8 cellular contexts compared by ENCODE assay signal in genomic region chr2:26179446-26179907, GRCh38. TPM values are rescaled to one million over a fixed set of nuclear protein-coding genes. Genes with fewer than 3 reads are reported as not detected.
DNase-seq lines count a peak whose midpoint lies in the region; ATAC-seq, FAIRE-seq and TF ChIP-seq lines count a peak whose summit lies in the region.

No MANE protein-coding gene starts in this region.

- TF ChIP-seq POLR2A in endothelial cell of umbilical vein (IDR thresholded peaks at IDR 0.05; ENCODE audit: low read depth, low read length) = no peak
- no peak for TF ChIP-seq POLR2A in gastroesophageal sphincter (IDR thresholded peaks at IDR 0.05)

- WGBS in gastroesophageal sphincter (ENCODE audit: low coverage in 1 of 2), 2 donors = 20 to 40% methylated on average over 1 to 3 of the region's 12 CpGs

- no peak overlapping the region for H3K27ac Mint-ChIP-seq in CD14-positive monocyte
- peak overlapping the region; percentile 54 for H3K27ac Mint-ChIP-seq in nephron progenitor cell

- H3K4me3 ChIP-seq in endothelial cell of umbilical vein (replicated peaks in 1 of 3; ENCODE audit: insufficient read depth in 1 of 3, low read depth in 1 of 3, low read length in 3 of 3) (no peak overlapping the region), gastroesophageal sphincter (peak overlapping the region in 1 of 2 donors; percentile 62)

- H3K9me3 Mint-ChIP-seq in CD14-positive monocyte = peaks cover 0 to 4% (median 2%) of the 10 kb centered on the region in 7 donors
- H3K9me3 Mint-ChIP-seq in nephron progenitor cell = no peaks in the 10 kb centered on the region

- H3K9me3 ChIP-seq in endothelial cell of umbilical vein (replicated peaks; ENCODE audit: control insufficient read depth, insufficient read depth, low read length) (no peaks in the 10 kb centered on the region), gastroesophageal sphincter (no peaks in the 10 kb centered on the region)

- no peak overlapping the region for H3K27ac ChIP-seq in endothelial cell of umbilical vein (ENCODE audit: insufficient read depth, low read depth, low read length)
- no peak overlapping the region for H3K27ac ChIP-seq in gastroesophageal sphincter

- no TSS peak for BruUV-seq in endothelial cell of umbilical vein (replicated peaks; lab: Mats Ljungman, UMichigan)

- no peak overlapping the region for H3K9ac ChIP-seq in endothelial cell of umbilical vein (replicated peaks; ENCODE audit: extremely low read depth, insufficient read depth, low read length)

- H3K27me3 Mint-ChIP-seq in CD14-positive monocyte (ENCODE audit: low read depth in 3 of 3) (peaks cover 39 to 68% (median 47%) of the 10 kb centered on the region in 3 donors), nephron progenitor cell (ENCODE audit: low read depth, poor library complexity) (peaks cover 36% of the 10 kb centered on the region)

- peak overlapping the region; percentile 59 to 84 for H3K4me3 Mint-ChIP-seq in CD14-positive monocyte
- peak overlapping the region; percentile 66 for H3K4me3 Mint-ChIP-seq in nephron progenitor cell

- H3K27me3 ChIP-seq in endothelial cell of umbilical vein (ENCODE audit: control insufficient read depth in 2 of 2, insufficient read depth in 2 of 2, low read length in 2 of 2) (peaks cover 2 to 4% of the 10 kb centered on the region in 2 experiments), gastroesophageal sphincter (peaks cover 29% of the 10 kb centered on the region)

- H3K36me3 Mint-ChIP-seq in CD14-positive monocyte (peaks cover 0 to 15% of the 10 kb centered on the region in 2 donors), nephron progenitor cell (ENCODE audit: low read depth) (peaks cover 31% of the 10 kb centered on the region)

- no peak for TF ChIP-seq EP300 in gastroesophageal sphincter (IDR thresholded peaks at IDR 0.05)

- CTCF ChIA-PET in endothelial cell of umbilical vein (lab: Charles Lee) = interaction anchor here (0.8 kb wide), 1 partner anchor 9 kb away, joined by 3 read pairs; no protein-coding TSS in a partner anchor

- peak overlapping the region; percentile 67 for H3K4me2 ChIP-seq in endothelial cell of umbilical vein (ENCODE audit: insufficient read depth, low read length)

- FAIRE-seq in endothelial cell of umbilical vein (lab: Jason Lieb, UNC) = no peak

- no peaks in the 10 kb centered on the region for H3K79me2 ChIP-seq in endothelial cell of umbilical vein (ENCODE audit: control insufficient read depth, insufficient read depth, low read length)

- POLR2A ChIA-PET in endothelial cell of umbilical vein (lab: Charles Lee) = interaction anchor here (0.6 kb wide), 1 partner anchor 12 kb away, joined by 3 read pairs; no protein-coding TSS in a partner anchor

- H3K4me1 Mint-ChIP-seq in CD14-positive monocyte (peaks cover 20% of the 10 kb centered on the region), nephron progenitor cell (peaks cover 53% of the 10 kb centered on the region)

- H2AFZ ChIP-seq in endothelial cell of umbilical vein (ENCODE audit: low read depth, low read length) = peak overlapping the region; percentile 19

- peaks cover 7% of the 10 kb centered on the region for H3K4me1 ChIP-seq in endothelial cell of umbilical vein (ENCODE audit: control insufficient read depth, extremely low read depth, insufficient read depth, low read length)
- peaks cover 0 to 24% (median 7%) of the 10 kb centered on the region in 3 donors for H3K4me1 ChIP-seq in gastroesophageal sphincter

- H4K20me1 ChIP-seq in endothelial cell of umbilical vein (replicated peaks; ENCODE audit: control insufficient read depth, extremely low read depth, insufficient read depth, low read length) = no peaks in the 10 kb centered on the region

- no peak for ATAC-seq in gastroesophageal sphincter
- ATAC-seq in HG02610 (IDR thresholded peaks at IDR 0.05; ENCODE audit: unreplicated experiment) = no peak
- no peak for ATAC-seq in GM18861 (IDR thresholded peaks at IDR 0.05; ENCODE audit: unreplicated experiment)

- intact Hi-C loops in CD14-positive monocyte (cut with micrococcal nuclease) (no loop called here), endothelial cell of umbilical vein (cut with micrococcal nuclease) (no loop called here)

- no peaks in the 10 kb centered on the region for H3K9me1 ChIP-seq in endothelial cell of umbilical vein (replicated peaks; ENCODE audit: control insufficient read depth, extremely low read depth, insufficient read depth, low read length)

- peak; percentile 30 for DNase-seq in CD14-positive monocyte (ENCODE audit: low spot score)
- peak; percentile 73 for DNase-seq in NCI-H2227 (lab: John Stamatoyannopoulos, UW; ENCODE audit: unreplicated experiment)
- no peak for DNase-seq in endothelial cell of umbilical vein (ENCODE audit: low read depth, low spot score)
- DNase-seq in nephron progenitor cell = peak; percentile 46
- DNase-seq in GOT3 (lab: John Stamatoyannopoulos, UW) = no peak

- dilution Hi-C loops in endothelial cell of umbilical vein (cut with MboI; ENCODE audit: extremely low pct_ligation_motif_present, low sequenced_read_pairs) = no loop called here

- H3K36me3 ChIP-seq in endothelial cell of umbilical vein (ENCODE audit: control insufficient read depth in 2 of 2, extremely low read depth in 1 of 2, insufficient read depth in 2 of 2, low read length in 2 of 2) (no peaks in the 10 kb centered on the region), gastroesophageal sphincter (no peaks in the 10 kb centered on the region)

- TF ChIP-seq CTCF in CD14-positive monocyte (IDR thresholded peaks at IDR 0.05) (no peak), endothelial cell of umbilical vein (IDR thresholded peaks at IDR 0.05; ENCODE audit: extremely low read depth in 1 of 2, insufficient read depth in 1 of 2, low read depth in 1 of 2, low read length in 2 of 2) (no peak), nephron progenitor cell (IDR thresholded peaks at IDR 0.05) (no peak), gastroesophageal sphincter (IDR thresholded peaks at IDR 0.05) (no peak)

TF ChIP-seq in endothelial cell of umbilical vein, 7 proteins besides CTCF, POLR2A, EP300 and RAD21:
- TF ChIP-seq MYC (IDR thresholded peaks at IDR 0.05; ENCODE audit: low read depth, low read length) (no peak), POLR2AphosphoS5 (IDR thresholded peaks at IDR 0.05; ENCODE audit: insufficient read depth, low read depth, low read length) (no peak), FOS (IDR thresholded peaks at IDR 0.05; ENCODE audit: borderline replicate concordance, insufficient read depth, low read length) (no peak), MAX (IDR thresholded peaks at IDR 0.05; ENCODE audit: insufficient read depth, insufficient read length) (no peak), EZH2 (IDR thresholded peaks at IDR 0.05; ENCODE audit: borderline replicate concordance, low read depth, low read length, severe bottlenecking) (no peak), JUN (IDR thresholded peaks at IDR 0.05; ENCODE audit: borderline replicate concordance, insufficient read depth, insufficient read length, low read depth) (no peak), GATA2 (IDR thresholded peaks at IDR 0.05; ENCODE audit: insufficient read depth, insufficient read length, low read depth, low read length) (no peak)

RNA-seq across cellular contexts. Expression of gene GAREM2, which starts 6.6 kb away (rescaled TPM):
- polyA plus RNA-seq in CD14-positive monocyte = under 1 TPM in 1 of 2 donors, not detected in 1; 0.08 TPM
- 3.1 and 4.5 TPM in 2 replicates for total RNA-seq in endothelial cell of umbilical vein
- polyA plus RNA-seq in endothelial cell of umbilical vein = 3.7 TPM in 2 replicates
- polyA plus RNA-seq in endothelial cell of umbilical vein (2011; cell fraction: cytosol; rRNA removed) = 2.4 and 2.8 TPM in 2 replicates
- 3.0 and 3.1 TPM in 2 replicates for polyA plus RNA-seq in endothelial cell of umbilical vein (2011; cell fraction: nucleus; rRNA removed)
- polyA plus RNA-seq in endothelial cell of umbilical vein (2012) = 4.1 and 4.4 TPM in 2 replicates
- polyA minus RNA-seq in endothelial cell of umbilical vein = 2.5 and 3.2 TPM in 2 replicates
- not detected for polyA minus RNA-seq in endothelial cell of umbilical vein (2011; cell fraction: cytosol; rRNA and poly(A)+ RNA removed)
- polyA minus RNA-seq in endothelial cell of umbilical vein (2011; cell fraction: nucleus; rRNA and poly(A)+ RNA removed) = 1.4 and 2.0 TPM in 2 replicates
- total RNA-seq in gastroesophageal sphincter = 1 to 10 TPM; 1.8 to 5.5 (median 3.3) TPM

Comparison
In these comparisons a context has a peak if more than half of its experiments do, and no peak if none do; other contexts are left out.
1. DNase-seq: peak in CD14-positive monocyte (single experiment), NCI-H2227 (single experiment) and nephron progenitor cell (single experiment); none in endothelial cell of umbilical vein (single experiment) and GOT3 (single experiment).